In the genomic region with DNA sequence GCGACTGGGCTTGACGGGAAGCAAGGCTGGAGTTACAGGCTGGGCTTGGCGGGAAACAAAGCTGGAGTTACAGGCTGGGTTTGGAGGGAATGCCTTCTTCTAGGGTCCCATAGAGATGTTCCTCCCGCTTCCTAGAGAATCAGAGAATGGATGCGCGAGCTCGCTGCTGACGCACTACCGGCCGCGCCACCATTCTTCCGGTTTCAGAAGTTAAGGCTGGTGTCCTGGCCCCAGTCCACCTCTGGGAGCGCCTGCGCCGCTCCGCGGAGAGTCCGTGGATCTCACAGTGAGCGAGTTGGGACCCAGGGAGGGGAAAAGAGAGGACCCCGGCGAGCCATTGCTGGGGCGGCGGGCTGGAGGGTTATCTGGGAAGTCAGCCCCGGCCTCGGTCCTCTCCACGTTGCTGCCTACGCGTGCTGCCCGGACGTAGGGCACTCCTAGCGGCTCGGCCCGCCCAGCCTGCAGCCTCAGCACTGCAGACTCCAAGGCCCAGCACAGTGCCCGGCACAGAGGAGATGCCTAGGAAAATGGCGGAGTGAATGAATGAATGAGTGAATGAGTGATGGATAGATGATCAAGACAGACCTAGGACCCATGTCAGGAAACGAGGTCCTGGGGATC, we compare ENCODE assay signal across 8 cellular contexts.
DNase-seq lines count a peak whose midpoint lies in the region; ATAC-seq lines count a peak whose summit lies in the region.

TSS of gene ZNF502 (plus strand) at position 206 of the 621 bp plus-strand sequence. CDS start 7,602 bp downstream, outside the sequence.

- H3K27me3 Mint-ChIP-seq in dendritic cell treated with granulocyte-macrophage colony-stimulating factor and Interleukin-4, amounts not matched to agents 40 ng/mL and 50 ng/mL, for 4 days: peaks cover 4% of the 10 kb centered on the region

- H3K27ac Mint-ChIP-seq in dendritic cell treated with granulocyte-macrophage colony-stimulating factor and Interleukin-4, amounts not matched to agents 40 ng/mL and 50 ng/mL, for 4 days: peak within 1 kb of the TSS; percentile 93

- intact Hi-C loops in dendritic cell treated with granulocyte-macrophage colony-stimulating factor and Interleukin-4, amounts not matched to agents 40 ng/mL and 50 ng/mL, for 4 days (cut with micrococcal nuclease): loop anchor here (1.0 to 2.0 kb wide), 2 partner anchors 16 to 64 kb away; partner anchors contain the start of genes ZNF35 and ZNF501

- H3K9me3 Mint-ChIP-seq in dendritic cell treated with granulocyte-macrophage colony-stimulating factor and Interleukin-4, amounts not matched to agents 40 ng/mL and 50 ng/mL, for 4 days: peaks cover 74% of the 10 kb centered on the region

- peaks cover 7% of the 10 kb centered on the region for H3K4me1 Mint-ChIP-seq in dendritic cell treated with granulocyte-macrophage colony-stimulating factor and Interleukin-4, amounts not matched to agents 40 ng/mL and 50 ng/mL, for 4 days (ENCODE audit: low read depth)

- H3K36me3 Mint-ChIP-seq in dendritic cell treated with granulocyte-macrophage colony-stimulating factor and Interleukin-4, amounts not matched to agents 40 ng/mL and 50 ng/mL, for 4 days (ENCODE audit: low read depth): peaks cover 37% of the 10 kb centered on the region

- no peak for ATAC-seq in HG03039 (IDR thresholded peaks at IDR 0.05; ENCODE audit: unreplicated experiment)

- peak within 1 kb of the TSS; percentile 93 for H3K4me3 Mint-ChIP-seq in dendritic cell treated with granulocyte-macrophage colony-stimulating factor and Interleukin-4, amounts not matched to agents 40 ng/mL and 50 ng/mL, for 4 days

- DNase-seq in DMS153 (lab: John Stamatoyannopoulos, UW) (peak; percentile 65), NCI-H1930 (lab: John Stamatoyannopoulos, UW) (peak; percentile 69 to 77), kidney tubule cell (ENCODE audit: low spot score) (peak; percentile 82)
- peak; percentile 16 to 29 for DNase-seq in activated CD4-positive, alpha-beta T cell treated with anti-CD3 and anti-CD28 coated beads, Interleukin-2, amount 50 U/mL, for 4 hours
- DNase-seq in stimulated activated CD4-positive, alpha-beta T cell treated with anti-CD3 and anti-CD28 coated beads, Interleukin-1b, Interleukin-23, amount 100 ng/mL, for 48 hours: peak; percentile 73
- DNase-seq in NK-92 treated with Interleukin-12 subunit alpha and Interleukin-12 subunit beta, amount 100 ng/mL, for 24 hours (lab: John Stamatoyannopoulos, UW): no peak
